In genomic region chr5:11319851-11320580, GRCh38 we compare ENCODE assay signal across 19 cellular contexts.
DNase-seq lines count a peak whose midpoint lies in the region; ATAC-seq, FAIRE-seq and TF ChIP-seq lines count a peak whose summit lies in the region.
"Had no signal": no experiment of that assay in that cellular context is flagged by ENCODE, and none has a peak within 500 bp of the region (broad histone marks: within the 10 kb centered on the region; RNA-seq: fewer than 3 reads in every experiment).

No MANE protein-coding gene starts in this region.

- no peak overlapping the region for H2BK5ac ChIP-seq in mesenchymal stem cell (ENCODE audit: low read depth, low read length, poor library complexity, severe bottlenecking)

- no peaks in the 10 kb centered on the region for H3K4me1 ChIP-seq in mesenchymal stem cell (ENCODE audit: control insufficient read depth, insufficient read depth, low read depth, low read length)
- H3K4me1 ChIP-seq in upper lobe of left lung = no peaks in the 10 kb centered on the region
- H3K4me1 ChIP-seq: prostate gland had no signal

- no peak overlapping the region for H3K9ac ChIP-seq in mesenchymal stem cell (ENCODE audit: low read length)

- WGBS in mesenchymal stem cell = 46% methylated on average over 6 of the region's 7 CpGs
- 54 to 63% methylated on average over 7 of the region's 7 CpGs for WGBS in upper lobe of left lung, 2 donors

- DNase-seq in ELR (ENCODE audit: low read depth) (peak; percentile 34), MG63 (peak; percentile 53), bronchial epithelial cell (ENCODE audit: low read depth) (peak; percentile 34), mesenchymal stem cell (peak; percentile 80), Right ventricle myocardium inferior (ENCODE audit: missing footprints) (no peak), upper lobe of left lung (no peak)
- DNase-seq in stimulated activated naive CD4-positive, alpha-beta T cell (lab: John Stamatoyannopoulos, UW) = no peak
- DNase-seq: activated CD4-positive, alpha-beta T cell treated with anti-CD3 and anti-CD28 coated beads for 4 hours; activated naive CD8-positive, alpha-beta T cell treated with anti-CD3 and anti-CD28 coated beads for 36 hours; DMS153; NCI-H1417 treated with DMSO at 0.1 percent for 48 hours; NCI-H69; SHP77 treated with DMSO at 0.1 percent for 48 hours; stimulated activated naive CD4-positive, alpha-beta T cell treated with Interleukin-2 at 50 U/mL for 16 hours; T-helper 1 cell had no signal

- H3K27ac ChIP-seq in mesenchymal stem cell (ENCODE audit: low read length, poor library complexity, severe bottlenecking) (no peak overlapping the region), upper lobe of left lung (no peak overlapping the region)
- H3K27ac ChIP-seq: prostate gland had no signal

- H3K79me1 ChIP-seq in mesenchymal stem cell (replicated peaks; ENCODE audit: low read length, poor library complexity, severe bottlenecking) = no peaks in the 10 kb centered on the region

- FAIRE-seq in bronchial epithelial cell (lab: Jason Lieb, UNC) = no peak
- FAIRE-seq: GM12891 had no signal

- no peak overlapping the region for H2BK120ac ChIP-seq in mesenchymal stem cell (ENCODE audit: low read depth, low read length)

- no peak overlapping the region for H4K8ac ChIP-seq in mesenchymal stem cell (ENCODE audit: low read length)

- H3K36me3 ChIP-seq in MG63 = no peaks in the 10 kb centered on the region
- no peaks in the 10 kb centered on the region for H3K36me3 ChIP-seq in bronchial epithelial cell (ENCODE audit: control insufficient read depth, insufficient read depth, low read length)
- H3K36me3 ChIP-seq in mesenchymal stem cell (ENCODE audit: control insufficient read depth in 1 of 2, insufficient read depth in 2 of 2, low read depth in 1 of 2, low read length in 2 of 2) = no peaks in the 10 kb centered on the region
- no peaks in the 10 kb centered on the region for H3K36me3 ChIP-seq in upper lobe of left lung
- H3K36me3 ChIP-seq: prostate gland had no signal

- H3K4ac ChIP-seq in mesenchymal stem cell (ENCODE audit: low read depth in 1 of 2, low read length in 2 of 2) = no peak overlapping the region

- no peak overlapping the region for H2AFZ ChIP-seq in mesenchymal stem cell (ENCODE audit: low read depth, low read length)

- no peak overlapping the region for H3K14ac ChIP-seq in mesenchymal stem cell (ENCODE audit: low read length in 2 of 2)

- no peak overlapping the region for H3K4me2 ChIP-seq in mesenchymal stem cell (ENCODE audit: low read length, poor library complexity, severe bottlenecking)

- H3K27me3 ChIP-seq in MG63 (0 out of 2 replicates have a peak, but pooled peaks cover under 1% of the 10 kb centered on the region), bronchial epithelial cell (ENCODE audit: control insufficient read depth, insufficient read depth, low read length) (no peaks in the 10 kb centered on the region), mesenchymal stem cell (ENCODE audit: control insufficient read depth in 1 of 2, insufficient read depth in 1 of 2, low read length in 2 of 2) (no peaks in the 10 kb centered on the region), upper lobe of left lung (no peaks in the 10 kb centered on the region)

- intact Hi-C loops in Right ventricle myocardium inferior (cut with DNase I) = no loop called here

- H2BK12ac ChIP-seq in mesenchymal stem cell (ENCODE audit: low read length in 2 of 2) = no peak overlapping the region

- H3K9me3 ChIP-seq in MG63 (no peaks in the 10 kb centered on the region), mesenchymal stem cell (ENCODE audit: control insufficient read depth, low read length) (no peaks in the 10 kb centered on the region), upper lobe of left lung (no peaks in the 10 kb centered on the region)
- H3K9me3 ChIP-seq: prostate gland had no signal

- H3K23ac ChIP-seq in mesenchymal stem cell (ENCODE audit: low read length in 2 of 2) = no peak overlapping the region

- no peak overlapping the region for H2BK15ac ChIP-seq in mesenchymal stem cell (ENCODE audit: low read depth, poor library complexity, severe bottlenecking)

- TF ChIP-seq CTCF in bronchial epithelial cell (IDR thresholded peaks at IDR 0.05; ENCODE audit: insufficient read depth, low read length, severe bottlenecking) (no peak), upper lobe of left lung (IDR thresholded peaks at IDR 0.05) (no peak)

- no peak for TF ChIP-seq EP300 in upper lobe of left lung (IDR thresholded peaks at IDR 0.05)

- ATAC-seq in Right ventricle myocardium inferior = no peak
- no peak for ATAC-seq in HG03520 (IDR thresholded peaks at IDR 0.05; ENCODE audit: unreplicated experiment)
- ATAC-seq in upper lobe of left lung (ENCODE audit: low FRiP score in 2 of 2) = no peak
- ATAC-seq: natural killer cell treated with Interleukin-12 subunit alpha and Interleukin-12 subunit beta and Interleukin-15 and Interleukin-18, amount 100 ng/mL, for 72 hours had no signal

- no peak overlapping the region for H4K91ac ChIP-seq in mesenchymal stem cell (ENCODE audit: low read length)

- no peak overlapping the region for H3K4me3 ChIP-seq in MG63
- H3K4me3 ChIP-seq in bronchial epithelial cell (ENCODE audit: low read depth, low read length) = no peak overlapping the region
- no peak overlapping the region for H3K4me3 ChIP-seq in mesenchymal stem cell (ENCODE audit: insufficient read depth in 1 of 2, low read depth in 1 of 2, low read length in 2 of 2)
- H3K4me3 ChIP-seq in upper lobe of left lung = no peak overlapping the region
- H3K4me3 ChIP-seq: prostate gland had no signal

- H3K18ac ChIP-seq in mesenchymal stem cell (ENCODE audit: low read depth in 1 of 2, low read length in 2 of 2) = no peak overlapping the region

- TF ChIP-seq POLR2A in upper lobe of left lung (IDR thresholded peaks at IDR 0.05) = no peak

- H2AK5ac ChIP-seq in mesenchymal stem cell (ENCODE audit: low read length, severe bottlenecking) = no peak overlapping the region

Comparison
In these comparisons a context has a peak if more than half of its experiments do, and no peak if none do; other contexts are left out.
1. DNase-seq: peak in ELR (single experiment), MG63 (single experiment), bronchial epithelial cell (single experiment) and mesenchymal stem cell (single experiment); none in Right ventricle myocardium inferior (single experiment), upper lobe of left lung (0 of 2) and stimulated activated naive CD4-positive, alpha-beta T cell (0 of 6).